In genomic region chr16:2720719-2721633, GRCh38 we compare ENCODE assay signal across 8 cellular contexts. TPM values are rescaled to one million over a fixed set of nuclear protein-coding genes. Genes with fewer than 3 reads are reported as not detected.
DNase-seq lines count a peak whose midpoint lies in the region; ATAC-seq, FAIRE-seq and TF ChIP-seq lines count a peak whose summit lies in the region.

No MANE protein-coding gene starts in this region.

- ATAC-seq in HG02763 (IDR thresholded peaks at IDR 0.05; ENCODE audit: unreplicated experiment): peak; percentile 79
- ATAC-seq in T-helper 17 cell: peak; percentile 92
- peak; percentile 86 for ATAC-seq in sciatic nerve

- H3K27me3 Mint-ChIP-seq in T-helper 17 cell: peaks cover 16% of the 10 kb centered on the region

- no peaks in the 10 kb centered on the region for H3K9me3 ChIP-seq in T-helper 17 cell (ENCODE audit: control insufficient read depth, low read length, poor library complexity, severe bottlenecking)
- H3K9me3 ChIP-seq in ascending aorta: no peaks in the 10 kb centered on the region

- H3K4me1 Mint-ChIP-seq in T-helper 17 cell: no peaks in the 10 kb centered on the region

- FAIRE-seq in GM12892 (lab: Jason Lieb, UNC): peak; percentile 90

- TF ChIP-seq POLR2A in GM12892 (IDR thresholded peaks at IDR 0.05; ENCODE audit: low read depth, low read length): peak; percentile 62; the same call in 1 of the 2 replicates

- peak overlapping the region; percentile 87 for H3K4me3 Mint-ChIP-seq in T-helper 17 cell

- peak; percentile 54 to 67 (median 56) for TF ChIP-seq CTCF in ascending aorta (IDR thresholded peaks at IDR 0.05)

- intact Hi-C loops in ascending aorta (cut with DNase I) (loop anchor here (1.0 to 2.0 kb wide), 4 partner anchors 31 to 147 kb away; partner anchors contain the start of genes ELOB, KCTD5 and SRRM2), sciatic nerve (cut with DNase I) (no loop called here)

- H3K4me3 ChIP-seq in ascending aorta: peak overlapping the region; percentile 79 to 80

- no peaks in the 10 kb centered on the region for H3K27me3 ChIP-seq in ascending aorta

- H3K36me3 ChIP-seq in ascending aorta: no peaks in the 10 kb centered on the region

- DNase-seq in GM12892 (ENCODE audit: insufficient read length) (peak; percentile 94), NCI-H1417 treated with DMSO at 0.1 percent for 48 hours (lab: John Stamatoyannopoulos, UW) (peak; percentile 13), T-helper 17 cell (peak; percentile 79 to 84 (median 82)), ascending aorta (ENCODE audit: low spot score in 2 of 2) (peak; percentile 20 to 91), hypothalamus (lab: John Stamatoyannopoulos, UW) (peak in 46 of 51 donors; percentile 7 to 82 (median 55)), sciatic nerve (ENCODE audit: low spot score) (peak; percentile 86), cortex of kidney (lab: John Stamatoyannopoulos, UW) (no peak)

- H3K27ac ChIP-seq in ascending aorta: peak overlapping the region; percentile 57 to 75

- H3K4me1 ChIP-seq in ascending aorta: peaks cover 0 to 8% of the 10 kb centered on the region in 2 donors

- H3K27ac Mint-ChIP-seq in T-helper 17 cell: peak overlapping the region; percentile 29

- peaks cover 3% of the 10 kb centered on the region for H3K36me3 Mint-ChIP-seq in T-helper 17 cell (ENCODE audit: low read depth)

RNA-seq across cellular contexts. Expression of gene PRSS27, which starts 1.0 kb away (rescaled TPM):
- polyA plus RNA-seq in GM12892 (2012; ENCODE audit: missing spikeins): 0.17 TPM
- 1 to 10 TPM in 1 of 2 donors, under 1 TPM in 1; 0.83 to 1.4 TPM for total RNA-seq in T-helper 17 cell
- total RNA-seq in ascending aorta: not detected
- 2.1 TPM for total RNA-seq in sciatic nerve

RNA-seq across cellular contexts. Expression of gene SRRM2, which starts 31.5 kb away (rescaled TPM):
- 376 TPM for polyA plus RNA-seq in GM12892 (2012; ENCODE audit: missing spikeins)
- total RNA-seq in T-helper 17 cell (1,000 to 10,000 TPM; 1,185 to 1,285 TPM), ascending aorta (359 TPM), sciatic nerve (931 TPM)

RNA-seq across cellular contexts. Expression of gene KCTD5, which starts 38.7 kb away (rescaled TPM):
- 20.0 TPM for polyA plus RNA-seq in GM12892 (2012; ENCODE audit: missing spikeins)
- 10 to 100 TPM; 19.6 to 21.9 TPM for total RNA-seq in T-helper 17 cell
- total RNA-seq in ascending aorta: 10.5 TPM
- total RNA-seq in sciatic nerve: 18.2 TPM

RNA-seq across cellular contexts. Expression of gene ELOB, which starts 56.1 kb away (rescaled TPM):
- polyA plus RNA-seq in GM12892 (2012; ENCODE audit: missing spikeins): 194 TPM
- total RNA-seq in T-helper 17 cell (100 to 1,000 TPM; 121 to 131 TPM), ascending aorta (1,184 TPM), sciatic nerve (228 TPM)
